ENCODE assay signal across 23 cellular contexts in the genomic region with DNA sequence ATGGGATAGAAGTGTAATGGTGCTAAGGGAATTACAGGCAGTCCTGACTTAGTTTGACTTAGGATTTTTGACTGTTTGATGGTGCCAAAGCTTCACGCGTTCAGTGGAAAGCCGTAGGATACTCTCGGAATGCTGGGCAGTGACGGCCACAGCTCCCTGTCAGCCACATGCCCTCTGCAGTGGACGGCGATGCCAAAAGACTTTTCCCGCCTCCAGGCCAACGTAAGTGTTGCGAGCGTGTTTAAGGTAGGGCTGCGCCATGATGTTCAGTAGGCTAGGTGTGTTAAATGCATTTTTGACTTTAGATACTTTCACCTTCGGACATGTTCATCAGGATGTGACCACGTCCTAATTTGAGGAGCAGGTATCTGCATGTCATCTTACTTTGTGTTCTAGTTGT.
A peak's percentile ranks its signal among the peaks of the same experiment; 100 is the strongest.
DNase-seq lines count a peak whose midpoint lies in the region; ATAC-seq and TF ChIP-seq lines count a peak whose summit lies in the region.
"Had no signal": no experiment of that assay in that cellular context is flagged by ENCODE, and none has a peak within 500 bp of the region (broad histone marks: within the 10 kb centered on the region; RNA-seq: fewer than 3 reads in every experiment).

No MANE protein-coding gene starts in this region.

- H3K27me3 ChIP-seq in endodermal cell (ENCODE audit: control insufficient read depth, insufficient read depth, low read length, poor library complexity, severe bottlenecking) (no peaks in the 10 kb centered on the region), vagina (no peaks in the 10 kb centered on the region)
- H3K27me3 ChIP-seq: BLaER1 treated with 17β-estradiol and CSF1 and Interleukin-3, amounts not matched to agents 10 nM and 100 nM had no signal

- WGBS in endodermal cell (ENCODE audit: insufficient coverage in 1 of 2, insufficient read length in 1 of 2), 2 experiments, result 85 to 88% methylated on average over 12 to 14 of the region's 14 CpGs

- ATAC-seq in Right ventricle myocardium superior (ENCODE audit: poor library complexity) (no peak), GM19395 (IDR thresholded peaks at IDR 0.05; ENCODE audit: unreplicated experiment) (no peak), GM19463 (IDR thresholded peaks at IDR 0.05; ENCODE audit: unreplicated experiment) (no peak)
- ATAC-seq: GM12878 had no signal

- H3K27ac ChIP-seq in endodermal cell (ENCODE audit: low read depth, low read length), result no peak overlapping the region
- H3K27ac ChIP-seq in vagina, result no peak overlapping the region
- H3K27ac ChIP-seq: A549; BLaER1 treated with 17β-estradiol and CSF1 and Interleukin-3, amounts not matched to agents 10 nM and 100 nM had no signal

- no peaks in the 10 kb centered on the region for H3K36me3 ChIP-seq in endodermal cell (ENCODE audit: control insufficient read depth, insufficient read depth, low read length)
- no peaks in the 10 kb centered on the region for H3K36me3 ChIP-seq in vagina
- H3K36me3 ChIP-seq: BE2C; BLaER1 treated with 17β-estradiol and CSF1 and Interleukin-3, amounts not matched to agents 10 nM and 100 nM had no signal

- no peaks in the 10 kb centered on the region for H3K4me1 Mint-ChIP-seq in endodermal cell
- H3K4me1 Mint-ChIP-seq: CD14-positive monocyte; CD8-positive, alpha-beta memory T cell had no signal

- H3K4me3 ChIP-seq in endodermal cell (ENCODE audit: low read length) (no peak overlapping the region), vagina (no peak overlapping the region)
- H3K4me3 ChIP-seq: BLaER1 treated with 17β-estradiol and CSF1 and Interleukin-3, amounts not matched to agents 10 nM and 100 nM; GM12878 had no signal

- DNase-seq in cardiac septum (ENCODE audit: low spot score) (peak; percentile 39), Right ventricle myocardium superior (no peak), endodermal cell (peak; percentile 24), vagina (ENCODE audit: extremely low spot score in 2 of 2) (peak; percentile 40 to 49)
- DNase-seq: 8988T; ACHN; AML-193; BE2C; CD4-positive, alpha-beta T cell; CD8-positive, alpha-beta memory T cell; DMS 273 treated with DMSO at 0.1 percent for 48 hours; DMS79; EL; GDM1; GOT3; H7; HCEC 1CT had no signal

- H3K9me3 ChIP-seq in endodermal cell (ENCODE audit: control insufficient read depth, low read length) (no peaks in the 10 kb centered on the region), vagina (no peaks in the 10 kb centered on the region)
- H3K9me3 ChIP-seq: A549, BE2C had no signal

- no peak overlapping the region for H3K9ac ChIP-seq in endodermal cell (ENCODE audit: extremely low read depth, low read length, poor library complexity, severe bottlenecking)
- H3K9ac ChIP-seq: BLaER1 treated with 17β-estradiol and CSF1 and Interleukin-3, amounts not matched to agents 10 nM and 100 nM had no signal

- TF ChIP-seq CTCF in endodermal cell (conservative IDR thresholded peaks at IDR 0.05), result no peak
- no peak for TF ChIP-seq CTCF in vagina (IDR thresholded peaks at IDR 0.05)

- H3K9me3 Mint-ChIP-seq in endodermal cell, result peaks cover 4% of the 10 kb centered on the region
- H3K9me3 Mint-ChIP-seq: CD4-positive, alpha-beta T cell had no signal

- peaks cover 3% of the 10 kb centered on the region for H3K27me3 Mint-ChIP-seq in endodermal cell (ENCODE audit: insufficient read depth)

- no peak overlapping the region for H3K4me3 Mint-ChIP-seq in endodermal cell
- H3K4me3 Mint-ChIP-seq: CD14-positive monocyte; CD4-positive, alpha-beta T cell; CD8-positive, alpha-beta memory T cell had no signal

- H3K27ac Mint-ChIP-seq in endodermal cell, result no peak overlapping the region
- H3K27ac Mint-ChIP-seq: CD4-positive, alpha-beta T cell; CD8-positive, alpha-beta memory T cell had no signal

- no peak for TF ChIP-seq POLR2A in vagina (IDR thresholded peaks at IDR 0.05)

- no peaks in the 10 kb centered on the region for H3K36me3 Mint-ChIP-seq in endodermal cell (ENCODE audit: low read depth)
- H3K36me3 Mint-ChIP-seq: CD14-positive monocyte; CD8-positive, alpha-beta memory T cell had no signal

- intact Hi-C loops in cardiac septum (cut with DNase I) (no loop called here), Right ventricle myocardium superior (cut with DNase I) (no loop called here), vagina (cut with DNase I) (no loop called here)

- H3K4me1 ChIP-seq in endodermal cell (ENCODE audit: control insufficient read depth, insufficient read depth, low read length) (no peaks in the 10 kb centered on the region), vagina (no peaks in the 10 kb centered on the region)
- H3K4me1 ChIP-seq: A549; BE2C; BLaER1 treated with 17β-estradiol and CSF1 and Interleukin-3, amounts not matched to agents 10 nM and 100 nM had no signal
